ENCODE assay signal across 8 cellular contexts in the genomic region with DNA sequence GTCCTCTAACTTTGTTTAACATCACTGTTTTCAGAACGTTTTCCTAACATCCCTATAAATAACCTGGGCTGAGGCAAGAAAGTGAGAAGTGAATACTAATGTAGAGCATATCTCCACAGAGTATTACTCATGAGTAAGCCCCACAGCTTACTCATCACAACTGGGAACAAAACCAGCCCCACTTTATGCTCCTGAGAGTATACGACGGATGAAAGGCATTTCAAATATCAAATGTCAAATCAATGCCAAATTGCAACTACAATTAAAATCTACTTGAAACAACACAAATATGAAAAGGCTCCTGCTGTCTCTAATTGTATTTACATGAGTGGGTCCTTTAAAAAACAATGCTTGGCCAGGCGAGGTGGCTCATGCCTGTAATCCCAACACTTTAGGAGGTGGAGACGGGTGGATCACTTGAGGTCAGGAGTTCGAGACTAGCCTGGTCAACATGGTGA. TPM values are rescaled to one million over a fixed set of nuclear protein-coding genes. Genes with fewer than 3 reads are reported as not detected.
A peak's percentile ranks its signal among the peaks of the same experiment; 100 is the strongest.
DNase-seq lines count a peak whose midpoint lies in the region; ATAC-seq and TF ChIP-seq lines count a peak whose summit lies in the region.

No MANE protein-coding gene starts in this region.

- H3K4me3 ChIP-seq in psoas muscle, result no peak overlapping the region
- no peak overlapping the region for H3K4me3 ChIP-seq in CD4-positive, alpha-beta memory T cell (ENCODE audit: low read length in 2 of 2)
- no peak overlapping the region for H3K4me3 ChIP-seq in Karpas-422 (ENCODE audit: low read length)

- H3K9ac ChIP-seq in Karpas-422 (ENCODE audit: low read length), result no peak overlapping the region

- POLR2A ChIA-PET in CD4-positive, alpha-beta memory T cell (lab: Charles Lee; ENCODE audit: partially characterized antibody), result no interaction called here

- H3K9me2 ChIP-seq in Karpas-422 (replicated peaks; ENCODE audit: insufficient read depth, low read length), result no peaks in the 10 kb centered on the region

- H3K36me3 Mint-ChIP-seq in CD4-positive, alpha-beta memory T cell, result no peaks in the 10 kb centered on the region

- H3K36me3 ChIP-seq in psoas muscle (ENCODE audit: insufficient read depth in 1 of 2, low read depth in 1 of 2) (no peaks in the 10 kb centered on the region), Karpas-422 (ENCODE audit: insufficient read depth, low read length) (no peaks in the 10 kb centered on the region)
- H3K36me3 ChIP-seq in CD4-positive, alpha-beta memory T cell (ENCODE audit: insufficient read depth, low read length), result no peaks in the 10 kb centered on the region

- TF ChIP-seq CTCF in psoas muscle (IDR thresholded peaks at IDR 0.05), result no peak

- CTCF ChIA-PET in CD4-positive, alpha-beta memory T cell (lab: Charles Lee; ENCODE audit: partially characterized antibody), result no interaction called here

- peak; percentile 90 to 98 (median 96) for ATAC-seq in psoas muscle
- ATAC-seq in HG03135 (IDR thresholded peaks at IDR 0.05; ENCODE audit: unreplicated experiment), result no peak
- ATAC-seq in GM18502 (IDR thresholded peaks at IDR 0.05; ENCODE audit: poor library complexity, unreplicated experiment), result no peak

- DNase-seq in GM04504 (ENCODE audit: low read depth), result peak; percentile 93
- DNase-seq in NCI-H69 (lab: John Stamatoyannopoulos, UW), result peak; percentile 91
- peak; percentile 61 for DNase-seq in epithelial cell of prostate (ENCODE audit: low read depth, low spot score)
- DNase-seq in psoas muscle, result no peak
- no peak for DNase-seq in CD4-positive, alpha-beta memory T cell
- no peak for DNase-seq in Karpas-422

- H3K9me3 Mint-ChIP-seq in CD4-positive, alpha-beta memory T cell, result no peaks in the 10 kb centered on the region

- peak overlapping the region; percentile 85 for H3K27ac ChIP-seq in epithelial cell of prostate
- H3K27ac ChIP-seq in psoas muscle, result peak overlapping the region; percentile 59
- H3K27ac ChIP-seq in CD4-positive, alpha-beta memory T cell (ENCODE audit: low read depth, low read length), result no peak overlapping the region
- no peak overlapping the region for H3K27ac ChIP-seq in Karpas-422 (ENCODE audit: low read length)

- H3K4me1 Mint-ChIP-seq in CD4-positive, alpha-beta memory T cell, result no peaks in the 10 kb centered on the region

- H3K4me1 ChIP-seq in psoas muscle (peaks cover 50% of the 10 kb centered on the region), Karpas-422 (ENCODE audit: low read length) (no peaks in the 10 kb centered on the region)
- H3K4me1 ChIP-seq in CD4-positive, alpha-beta memory T cell (ENCODE audit: insufficient read depth, low read length), result no peaks in the 10 kb centered on the region

- H4K20me1 ChIP-seq in Karpas-422 (ENCODE audit: insufficient read depth, low read depth, low read length), result no peaks in the 10 kb centered on the region

- WGBS in psoas muscle, 3 donors, result 34 to 47% (median 43%) methylated on average over 6 of the region's 6 CpGs

- H3K27ac Mint-ChIP-seq in CD4-positive, alpha-beta memory T cell, result no peak overlapping the region

- intact Hi-C loops in psoas muscle (cut with DNase I), result no loop called here
- intact Hi-C loops in CD4-positive, alpha-beta memory T cell (cut with micrococcal nuclease), result no loop called here

- H3K4me2 ChIP-seq in Karpas-422 (ENCODE audit: low read depth, low read length, poor library complexity, severe bottlenecking), result no peak overlapping the region

- H2AFZ ChIP-seq in Karpas-422 (ENCODE audit: low read length), result no peak overlapping the region

- H3K4me3 Mint-ChIP-seq in CD4-positive, alpha-beta memory T cell, result no peak overlapping the region

- H3K27me3 Mint-ChIP-seq in CD4-positive, alpha-beta memory T cell, result peaks cover 0 to 3% of the 10 kb centered on the region in 2 donors

- H3K9me3 ChIP-seq in psoas muscle (no peaks in the 10 kb centered on the region), Karpas-422 (ENCODE audit: low read length) (no peaks in the 10 kb centered on the region)
- H3K9me3 ChIP-seq in CD4-positive, alpha-beta memory T cell (ENCODE audit: control insufficient read depth in 1 of 2, low read length in 2 of 2), result no peaks in the 10 kb centered on the region

- H3K27me3 ChIP-seq in psoas muscle (ENCODE audit: insufficient read depth in 3 of 3, low read length in 2 of 3) (no peaks in the 10 kb centered on the region), Karpas-422 (ENCODE audit: low read length) (no peaks in the 10 kb centered on the region)
- no peaks in the 10 kb centered on the region for H3K27me3 ChIP-seq in CD4-positive, alpha-beta memory T cell (ENCODE audit: insufficient read depth, low read length)

- H3K79me2 ChIP-seq in Karpas-422 (ENCODE audit: low read length), result no peaks in the 10 kb centered on the region

RNA-seq across cellular contexts. Expression of gene SH3RF1, which starts 41.2 kb away (rescaled TPM):
- 10 to 100 TPM; 19.2 to 35.9 (median 27.0) TPM for total RNA-seq in psoas muscle
- 1 to 10 TPM; 4.8 to 7.4 (median 5.3) TPM for polyA plus RNA-seq in psoas muscle
- under 1 TPM in 1 of 2 experiments, not detected in 1; 0.15 TPM for total RNA-seq in CD4-positive, alpha-beta memory T cell
- under 1 TPM in 1 of 2 donors, not detected in 1; 0.11 TPM for polyA plus RNA-seq in CD4-positive, alpha-beta memory T cell
- total RNA-seq in Karpas-422 (2014; rRNA removed; shearing (Covaris generic); ENCODE audit: low replicate concordance), result 0.22 TPM in 1 of 2 replicates, not detected in the other

Comparison
In these comparisons a context has a peak if more than half of its experiments do, and no peak if none do; other contexts are left out.
1. DNase-seq: peak in GM04504 (single experiment), NCI-H69 (single experiment) and epithelial cell of prostate (single experiment); none in psoas muscle (0 of 2), CD4-positive, alpha-beta memory T cell (0 of 5) and Karpas-422 (single experiment).
2. H3K27ac ChIP-seq: peak in epithelial cell of prostate (single experiment) and psoas muscle (single experiment); none in CD4-positive, alpha-beta memory T cell (single experiment) and Karpas-422 (single experiment).
3. ATAC-seq: peak in psoas muscle (4 of 4); none in HG03135 (single experiment) and GM18502 (single experiment).
4. RNA of gene SH3RF1, which starts 41.2 kb away (total RNA-seq): 19.2 to 35.9 TPM in psoas muscle; 0.15 TPM in CD4-positive, alpha-beta memory T cell and 0.22 TPM in Karpas-422; every median in the first group is over 10 times any median in the second.